In the genomic region with DNA sequence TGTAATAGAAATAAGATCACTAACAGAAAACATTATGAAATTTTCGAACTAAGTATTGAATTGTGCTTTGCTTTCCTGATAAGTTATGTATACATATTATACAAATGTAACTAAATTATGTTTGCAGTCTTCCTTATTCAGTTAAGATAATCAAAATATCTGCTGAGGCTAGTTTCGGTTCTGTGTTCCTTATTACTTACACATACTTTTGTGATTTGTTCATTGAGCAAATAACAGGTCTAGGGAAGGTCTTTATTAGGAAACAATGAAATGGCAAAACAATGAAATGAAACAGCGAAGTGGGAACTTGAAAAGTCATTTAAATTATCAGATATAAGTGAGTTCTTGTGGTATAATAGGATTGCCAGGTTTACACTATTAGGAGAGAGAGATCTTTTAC, we compare ENCODE assay signal across 20 cellular contexts.
"Had no signal": no experiment of that assay in that cellular context is flagged by ENCODE, and none has a peak within 500 bp of the region (broad histone marks: within the 10 kb centered on the region; RNA-seq: fewer than 3 reads in every experiment).

No MANE protein-coding gene starts in this region.

- H3K4me1 ChIP-seq: Peyer's patch, SJCRH30 had no signal

- H3K9me3 ChIP-seq: Peyer's patch, SJCRH30 had no signal

- H3K9ac ChIP-seq: KMS-11 had no signal

- H3K4me2 ChIP-seq: KMS-11, PC-9 had no signal

- H3K4me3 ChIP-seq: K562, PC-9, Peyer's patch, SJCRH30 had no signal

- FAIRE-seq: HepG2, K562 had no signal

- H3K36me3 ChIP-seq: Peyer's patch, SJCRH30 had no signal

- H2AFZ ChIP-seq: PC-9 had no signal

- H3K27me3 ChIP-seq: Peyer's patch, SJCRH30 had no signal

- H3K27ac ChIP-seq: KMS-11, PC-9, Peyer's patch, SJCRH30 had no signal

- DNase-seq: Kasumi-1, MM.1S, NCI-H1092 treated with DMSO at 0.1 percent for 48 hours, NCI-H1436, NCI-H187, NCI-H2029, NCI-H2081 treated with DMSO at 0.1 percent for 48 hours, NCI-H2227 treated with DMSO at 0.1 percent for 48 hours, NCI-H524 treated with DMSO at 0.1 percent for 48 hours, NCI-H69, NCI-H774, PC-9, Peyer's patch, SHP77 treated with DMSO at 0.1 percent for 48 hours, SJCRH30 had no signal

- ATAC-seq: HepG2, K562, Right ventricle myocardium inferior, SK-N-SH treated with all-trans-retinoic acid at 6 μM for 48 hours had no signal
